In genomic region chr11:114243461-114244372, GRCh38 we compare ENCODE assay signal across 12 cellular contexts. TPM values are rescaled to one million over a fixed set of nuclear protein-coding genes. Genes with fewer than 3 reads are reported as not detected.
DNase-seq lines count a peak whose midpoint lies in the region; ATAC-seq and TF ChIP-seq lines count a peak whose summit lies in the region.
"Had no signal": no experiment of that assay in that cellular context is flagged by ENCODE, and none has a peak within 500 bp of the region (broad histone marks: within the 10 kb centered on the region; RNA-seq: fewer than 3 reads in every experiment).

No MANE protein-coding gene starts in this region.

- no peaks in the 10 kb centered on the region for H3K36me3 Mint-ChIP-seq in endodermal cell (ENCODE audit: low read depth)
- peaks cover 28% of the 10 kb centered on the region for H3K36me3 Mint-ChIP-seq in neural progenitor cell
- H3K36me3 Mint-ChIP-seq in activated CD4-positive, alpha-beta T cell treated with anti-CD3 and anti-CD28 coated beads for 36 hours (ENCODE audit: low read depth), result peaks cover 2% of the 10 kb centered on the region

- no peaks in the 10 kb centered on the region for H3K9me3 Mint-ChIP-seq in endodermal cell
- no peaks in the 10 kb centered on the region for H3K9me3 Mint-ChIP-seq in neural progenitor cell
- H3K9me3 Mint-ChIP-seq in activated CD4-positive, alpha-beta T cell treated with anti-CD3 and anti-CD28 coated beads for 36 hours (ENCODE audit: low read depth), result no peaks in the 10 kb centered on the region
- H3K9me3 Mint-ChIP-seq: CD14-positive monocyte, nephron progenitor cell had no signal

- H3K4me3 ChIP-seq in endodermal cell (ENCODE audit: low read length), result no peak overlapping the region
- H3K4me3 ChIP-seq in neural progenitor cell, result no peak overlapping the region
- H3K4me3 ChIP-seq in left lung, result no peak overlapping the region

- intact Hi-C loops in activated CD4-positive, alpha-beta T cell treated with anti-CD3 and anti-CD28 coated beads for 36 hours (cut with DNase I, micrococcal nuclease), result no loop called here
- intact Hi-C loops in left lung (cut with DNase I), result no loop called here

- H3K9me3 ChIP-seq in endodermal cell (ENCODE audit: control insufficient read depth, low read length) (no peaks in the 10 kb centered on the region), neural progenitor cell (ENCODE audit: low read depth) (no peaks in the 10 kb centered on the region), left lung (no peaks in the 10 kb centered on the region)

- H3K27me3 Mint-ChIP-seq in endodermal cell (ENCODE audit: insufficient read depth), result no peaks in the 10 kb centered on the region
- no peaks in the 10 kb centered on the region for H3K27me3 Mint-ChIP-seq in neural progenitor cell (ENCODE audit: insufficient read depth, low read depth)
- H3K27me3 Mint-ChIP-seq in activated CD4-positive, alpha-beta T cell treated with anti-CD3 and anti-CD28 coated beads for 36 hours, result no peaks in the 10 kb centered on the region

- H3K79me2 ChIP-seq in neural progenitor cell (ENCODE audit: low read depth), result no peaks in the 10 kb centered on the region

- no peak overlapping the region for H2AFZ ChIP-seq in neural progenitor cell (replicated peaks)

- H3K27ac Mint-ChIP-seq in endodermal cell, result no peak overlapping the region
- H3K27ac Mint-ChIP-seq in neural progenitor cell, result peak overlapping the region; percentile 54
- H3K27ac Mint-ChIP-seq in activated CD4-positive, alpha-beta T cell treated with anti-CD3 and anti-CD28 coated beads for 36 hours, result no peak overlapping the region
- H3K27ac Mint-ChIP-seq: nephron progenitor cell had no signal

- 89 to 97% methylated on average over 5 to 14 of the region's 14 CpGs for WGBS in endodermal cell (ENCODE audit: insufficient coverage in 1 of 2, insufficient read length in 1 of 2), 2 experiments

- H3K9ac ChIP-seq in endodermal cell (ENCODE audit: extremely low read depth, low read length, poor library complexity, severe bottlenecking) (no peak overlapping the region), neural progenitor cell (no peak overlapping the region)

- H3K4me1 ChIP-seq in endodermal cell (ENCODE audit: control insufficient read depth, insufficient read depth, low read length) (no peaks in the 10 kb centered on the region), neural progenitor cell (peaks cover 25% of the 10 kb centered on the region), left lung (peaks cover 0 to 6% of the 10 kb centered on the region in 2 donors)

- H3K4me2 ChIP-seq in neural progenitor cell, result peak overlapping the region; percentile 44

- no peaks in the 10 kb centered on the region for H3K36me3 ChIP-seq in endodermal cell (ENCODE audit: control insufficient read depth, insufficient read depth, low read length)
- H3K36me3 ChIP-seq in neural progenitor cell, result no peaks in the 10 kb centered on the region
- H3K36me3 ChIP-seq in left lung, result peaks cover 0 to 82% of the 10 kb centered on the region in 2 donors

- POLR2A ChIA-PET in activated CD4-positive, alpha-beta T cell treated with anti-CD3 and anti-CD28 coated beads for 36 hours (lab: Charles Lee), result interaction anchor here (0.7 kb wide), 1 partner anchor 44 kb away, joined by 3 read pairs; no protein-coding TSS in a partner anchor

- ATAC-seq in activated CD4-positive, alpha-beta T cell treated with anti-CD3 and anti-CD28 coated beads for 36 hours, result no peak
- no peak for ATAC-seq in left lung
- ATAC-seq in HG02798 (IDR thresholded peaks at IDR 0.05; ENCODE audit: poor library complexity, unreplicated experiment), result no peak

- H3K27me3 ChIP-seq in endodermal cell (ENCODE audit: control insufficient read depth, insufficient read depth, low read length, poor library complexity, severe bottlenecking) (no peaks in the 10 kb centered on the region), neural progenitor cell (no peaks in the 10 kb centered on the region), left lung (no peaks in the 10 kb centered on the region)

- DNase-seq in COR-L47 (lab: John Stamatoyannopoulos, UW), result peak; percentile 79
- peak; percentile 10 for DNase-seq in NCI-H446 treated with DMSO at 0.1 percent for 48 hours (lab: John Stamatoyannopoulos, UW)
- DNase-seq in endodermal cell, result no peak
- DNase-seq in neural progenitor cell (ENCODE audit: low spot score), result no peak
- DNase-seq in activated CD4-positive, alpha-beta T cell treated with anti-CD3 and anti-CD28 coated beads for 36 hours, result no peak
- DNase-seq in left lung, result no peak
- DNase-seq in effector CD8-positive, alpha-beta T cell (lab: John Stamatoyannopoulos, UW), result no peak
- DNase-seq: H7; nephron progenitor cell; stimulated activated CD4-positive, alpha-beta T cell treated with anti-CD3 and anti-CD28 coated beads, Interleukin-4, amount 100 ng/mL, for 4 hours had no signal

- H4K20me1 ChIP-seq in neural progenitor cell (ENCODE audit: low read depth), result no peaks in the 10 kb centered on the region

- no peak overlapping the region for H3K4me3 Mint-ChIP-seq in endodermal cell
- H3K4me3 Mint-ChIP-seq in neural progenitor cell, result no peak overlapping the region
- H3K4me3 Mint-ChIP-seq in activated CD4-positive, alpha-beta T cell treated with anti-CD3 and anti-CD28 coated beads for 36 hours, result no peak overlapping the region
- H3K4me3 Mint-ChIP-seq: CD14-positive monocyte, nephron progenitor cell had no signal

- CTCF ChIA-PET in activated CD4-positive, alpha-beta T cell treated with anti-CD3 and anti-CD28 coated beads for 36 hours (lab: Charles Lee), result no interaction called here

- TF ChIP-seq CTCF in endodermal cell (conservative IDR thresholded peaks at IDR 0.05) (no peak), neural progenitor cell (IDR thresholded peaks at IDR 0.05) (no peak), left lung (IDR thresholded peaks at IDR 0.05) (no peak)

- peaks cover 3% of the 10 kb centered on the region for H3F3A ChIP-seq in neural progenitor cell (ENCODE audit: low read depth)

- peaks cover 4% of the 10 kb centered on the region for H3K4me1 Mint-ChIP-seq in endodermal cell
- peaks cover 51% of the 10 kb centered on the region for H3K4me1 Mint-ChIP-seq in neural progenitor cell
- H3K4me1 Mint-ChIP-seq in activated CD4-positive, alpha-beta T cell treated with anti-CD3 and anti-CD28 coated beads for 36 hours, result no peaks in the 10 kb centered on the region

- H3K27ac ChIP-seq in endodermal cell (ENCODE audit: low read depth, low read length) (peak overlapping the region; percentile 95), neural progenitor cell (no peak overlapping the region), left lung (peak overlapping the region in 1 of 2 donors; percentile 5)

RNA-seq across cellular contexts. Expression of gene NNMT, which starts 52.5 kb away (rescaled TPM):
- not detected for total RNA-seq in endodermal cell
- polyA plus RNA-seq in endodermal cell (2013, experiment 1 of 2), result 4.1 TPM
- 4.0 TPM for polyA plus RNA-seq in endodermal cell (2013, experiment 2 of 2)
- 1.7 TPM in 1 of 2 replicates, not detected in the other for total RNA-seq in neural progenitor cell (ENCODE audit: low replicate concordance)
- total RNA-seq in activated CD4-positive, alpha-beta T cell treated with anti-CD3 and anti-CD28 coated beads for 36 hours, result not detected
- total RNA-seq in left lung, result 100 to 1,000 TPM; 165 to 244 TPM
- total RNA-seq: H7 had no signal
- polyA plus RNA-seq: CD14-positive monocyte had no signal

Comparison
In these comparisons a context has a peak if more than half of its experiments do, and no peak if none do; other contexts are left out.
1. DNase-seq: peak in COR-L47 (single experiment) and NCI-H446 treated with DMSO at 0.1 percent for 48 hours (single experiment); none in endodermal cell (single experiment), neural progenitor cell (single experiment), activated CD4-positive, alpha-beta T cell treated with anti-CD3 and anti-CD28 coated beads for 36 hours (single experiment), left lung (0 of 2) and effector CD8-positive, alpha-beta T cell (single experiment).
2. RNA of gene NNMT, which starts 52.5 kb away (total RNA-seq): 165 to 244 TPM in left lung; not detected in endodermal cell, not detected in activated CD4-positive, alpha-beta T cell treated with anti-CD3 and anti-CD28 coated beads for 36 hours and 1.7 TPM in neural progenitor cell; every median in the first group is over 10 times any median in the second.